ENCODE assay signal across 20 cellular contexts in genomic region chr7:147474862-147475261, GRCh38.
"Had no signal": no experiment of that assay in that cellular context is flagged by ENCODE, and none has a peak within 500 bp of the region (broad histone marks: within the 10 kb centered on the region; RNA-seq: fewer than 3 reads in every experiment).

No MANE protein-coding gene starts in this region.

- H3K27me3 ChIP-seq: MG63, SJSA1 had no signal

- H3K27ac ChIP-seq: SJSA1 had no signal

- H3K4me1 ChIP-seq: SJSA1 had no signal

- H3K36me3 ChIP-seq: MG63, SJSA1 had no signal

- DNase-seq: Karpas-422, KG1, MG63, NCI-H1092, NCI-H1105 treated with DMSO at 0.1 percent for 48 hours, NCI-H1417 treated with DMSO at 0.1 percent for 48 hours, NCI-H146, NCI-H1694 treated with DMSO at 0.1 percent for 48 hours, NCI-H1930, NCI-H2081, NCI-H2107, NCI-H2227 treated with DMSO at 0.1 percent for 48 hours, NCI-H524, NCI-H69, NCI-H774, Right ventricle myocardium superior, RPMI8226, SIG-M5 had no signal

- H3K9me3 ChIP-seq: MG63, SJSA1 had no signal

- FAIRE-seq: RCC 7860 had no signal

- H3K4me3 ChIP-seq: MG63, SJSA1 had no signal
